ENCODE assay signal across 9 cellular contexts in the genomic region with DNA sequence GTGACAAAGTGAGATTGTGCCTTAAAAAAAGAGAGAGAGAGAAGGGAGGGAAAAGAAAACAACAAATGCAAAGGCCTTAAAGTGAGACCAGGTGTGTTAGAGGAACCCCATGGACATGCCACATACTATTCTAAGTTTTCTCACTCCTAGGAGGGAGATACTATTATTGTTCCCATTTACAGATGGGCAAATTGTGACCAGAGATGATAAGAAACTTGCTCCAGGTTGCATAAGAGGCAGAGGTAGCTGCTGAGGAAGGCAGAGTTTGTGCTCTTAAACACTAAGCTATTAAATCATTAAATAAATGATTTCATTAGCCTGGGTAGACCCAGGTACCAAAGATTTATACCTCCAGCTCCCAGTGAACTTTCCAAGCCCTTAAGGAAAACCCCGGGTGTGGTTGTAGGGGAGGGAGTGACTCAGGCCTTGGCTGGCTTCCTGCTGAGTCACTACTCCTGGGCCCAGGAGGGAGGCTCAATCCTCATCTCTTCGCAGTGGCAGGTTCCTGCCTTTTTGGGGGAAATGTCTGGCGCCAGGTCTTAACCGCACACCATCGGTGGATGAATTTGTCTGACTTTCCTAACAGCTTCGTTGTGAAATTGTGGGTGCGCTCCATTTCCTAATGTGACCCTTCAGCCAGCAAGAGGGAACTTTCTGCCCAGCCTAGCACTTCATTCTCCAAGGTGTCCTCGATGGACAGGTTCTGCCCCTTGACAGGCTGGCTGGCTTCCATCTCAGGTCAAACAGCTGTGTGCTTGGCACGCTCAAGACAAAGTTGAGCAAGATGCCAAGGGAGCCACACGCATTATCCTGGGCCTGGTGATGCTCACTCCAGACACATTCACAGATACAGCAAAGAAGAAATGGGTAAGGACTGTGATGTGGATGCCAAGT. TPM values are rescaled to one million over a fixed set of nuclear protein-coding genes. Genes with fewer than 3 reads are reported as not detected.
DNase-seq lines count a peak whose midpoint lies in the region; ATAC-seq and TF ChIP-seq lines count a peak whose summit lies in the region.
"Had no signal": no experiment of that assay in that cellular context is flagged by ENCODE, and none has a peak within 500 bp of the region (broad histone marks: within the 10 kb centered on the region; RNA-seq: fewer than 3 reads in every experiment).

No MANE protein-coding gene starts in this region.

- H3K4me1 Mint-ChIP-seq in activated naive CD8-positive, alpha-beta T cell treated with anti-CD3 and anti-CD28 coated beads for 36 hours, result peaks cover 27% of the 10 kb centered on the region

- no peaks in the 10 kb centered on the region for H3K27me3 Mint-ChIP-seq in activated naive CD8-positive, alpha-beta T cell treated with anti-CD3 and anti-CD28 coated beads for 36 hours
- H3K27me3 Mint-ChIP-seq: IgD-negative memory B cell had no signal

- peak; percentile 12 for DNase-seq in DMS53 treated with DMSO at 0.1 percent for 48 hours (lab: John Stamatoyannopoulos, UW; ENCODE audit: unreplicated experiment)
- peak; percentile 94 for DNase-seq in NB4 (ENCODE audit: low read depth)
- peak; percentile 37 for DNase-seq in activated naive CD8-positive, alpha-beta T cell treated with anti-CD3 and anti-CD28 coated beads for 36 hours
- DNase-seq in right cardiac atrium, result peak; percentile 81 to 89 (median 86)
- peak; percentile 57 for DNase-seq in stimulated activated CD4-positive, alpha-beta T cell treated with anti-CD3 and anti-CD28 coated beads, Interleukin-15, amount 100 ng/mL, for 24 hours
- no peak for DNase-seq in NCI-H2171 treated with DMSO at 0.1 percent for 48 hours (lab: John Stamatoyannopoulos, UW)
- DNase-seq in mesenteric fat pad (ENCODE audit: low spot score), result no peak

- TF ChIP-seq CTCF in NB4 (IDR thresholded peaks at IDR 0.05; ENCODE audit: low read depth, low read length), result no peak

- peaks cover 3% of the 10 kb centered on the region for H3K4me1 ChIP-seq in right cardiac atrium (ENCODE audit: control insufficient read depth, insufficient read depth, low read length)

- no peak overlapping the region for H3K27ac ChIP-seq in right cardiac atrium (ENCODE audit: low read length)

- no peaks in the 10 kb centered on the region for H3K9me3 ChIP-seq in right cardiac atrium (ENCODE audit: control insufficient read depth, low read length)

- no peaks in the 10 kb centered on the region for H3K9me3 Mint-ChIP-seq in activated naive CD8-positive, alpha-beta T cell treated with anti-CD3 and anti-CD28 coated beads for 36 hours
- H3K9me3 Mint-ChIP-seq: IgD-negative memory B cell had no signal

- H3K27ac Mint-ChIP-seq in activated naive CD8-positive, alpha-beta T cell treated with anti-CD3 and anti-CD28 coated beads for 36 hours, result no peak overlapping the region

- no peak overlapping the region for H3K4me3 Mint-ChIP-seq in activated naive CD8-positive, alpha-beta T cell treated with anti-CD3 and anti-CD28 coated beads for 36 hours

- WGBS in right cardiac atrium, result 52% methylated on average over 10 of the region's 10 CpGs

- H3K27me3 ChIP-seq in right cardiac atrium (ENCODE audit: control insufficient read depth, insufficient read depth), result no peaks in the 10 kb centered on the region

- no peak overlapping the region for H3K4me3 ChIP-seq in NB4 (ENCODE audit: low read depth, low read length)
- no peak overlapping the region for H3K4me3 ChIP-seq in right cardiac atrium (ENCODE audit: low read length)

- no peak for TF ChIP-seq POLR2A in NB4 (IDR thresholded peaks at IDR 0.05; ENCODE audit: extremely low read depth, insufficient read length)

- intact Hi-C loops in right cardiac atrium (cut with DNase I), result no loop called here

- ATAC-seq in right cardiac atrium (peak; percentile 92 to 96), GM21825 (IDR thresholded peaks at IDR 0.05; ENCODE audit: unreplicated experiment) (no peak)

- peaks cover 2% of the 10 kb centered on the region for H3K36me3 Mint-ChIP-seq in activated naive CD8-positive, alpha-beta T cell treated with anti-CD3 and anti-CD28 coated beads for 36 hours

RNA-seq across cellular contexts. Expression of gene PTPRJ, which starts 33.4 kb away (rescaled TPM):
- total RNA-seq in activated naive CD8-positive, alpha-beta T cell treated with anti-CD3 and anti-CD28 coated beads for 36 hours, result 10 to 100 TPM; 11.8 to 13.1 TPM
- total RNA-seq in right cardiac atrium (1 to 10 TPM; 6.0 to 8.7 (median 7.0) TPM), mesenteric fat pad (24.0 TPM)
- polyA plus RNA-seq in right cardiac atrium, result 1.8 TPM

Comparison
In these comparisons a context has a peak if more than half of its experiments do, and no peak if none do; other contexts are left out.
1. DNase-seq: peak in DMS53 treated with DMSO at 0.1 percent for 48 hours (single experiment), NB4 (single experiment), activated naive CD8-positive, alpha-beta T cell treated with anti-CD3 and anti-CD28 coated beads for 36 hours (single experiment), right cardiac atrium (3 of 3) and stimulated activated CD4-positive, alpha-beta T cell treated with anti-CD3 and anti-CD28 coated beads, Interleukin-15, amount 100 ng/mL, for 24 hours (single experiment); none in NCI-H2171 treated with DMSO at 0.1 percent for 48 hours (single experiment) and mesenteric fat pad (single experiment).